In genomic region chr1:55474168-55474786, GRCh38 we compare ENCODE assay signal across 14 cellular contexts.
DNase-seq lines count a peak whose midpoint lies in the region; ATAC-seq and TF ChIP-seq lines count a peak whose summit lies in the region.
"Had no signal": no experiment of that assay in that cellular context is flagged by ENCODE, and none has a peak within 500 bp of the region (broad histone marks: within the 10 kb centered on the region; RNA-seq: fewer than 3 reads in every experiment).

No MANE protein-coding gene starts in this region.

- H2AFZ ChIP-seq in IMR-90 (replicated peaks; ENCODE audit: low read length, poor library complexity) = no peak overlapping the region

- no peaks in the 10 kb centered on the region for H4K20me1 ChIP-seq in IMR-90 (ENCODE audit: insufficient read depth, low read length)

- no peak for TF ChIP-seq CTCF in IMR-90 (conservative IDR thresholded peaks at IDR 0.05; ENCODE audit: low read depth, low read length)
- no peak for TF ChIP-seq CTCF in RWPE2 (IDR thresholded peaks at IDR 0.05; ENCODE audit: poor library complexity, severe bottlenecking)
- TF ChIP-seq CTCF in upper lobe of right lung (IDR thresholded peaks at IDR 0.05) = no peak

- no peak overlapping the region for H2BK120ac ChIP-seq in IMR-90 (ENCODE audit: low read depth, low read length)

- H3K9me3 ChIP-seq in IMR-90 (ENCODE audit: control insufficient read depth, insufficient read depth, low read length) (no peaks in the 10 kb centered on the region), RWPE2 (ENCODE audit: severe bottlenecking) (no peaks in the 10 kb centered on the region), upper lobe of right lung (no peaks in the 10 kb centered on the region)

- H3K4me1 ChIP-seq in IMR-90 (ENCODE audit: control insufficient read depth, insufficient read depth, low read length) = 0 out of 2 replicates have a peak, but pooled peaks cover 1% of the 10 kb centered on the region
- H3K4me1 ChIP-seq in RWPE2 (ENCODE audit: insufficient read depth, poor library complexity, severe bottlenecking) = no peaks in the 10 kb centered on the region
- no peaks in the 10 kb centered on the region for H3K4me1 ChIP-seq in upper lobe of right lung

- H3K4ac ChIP-seq in IMR-90 (ENCODE audit: low read depth, low read length) = no peak overlapping the region

- DNase-seq in IMR-90 (peak; percentile 54), RWPE2 (ENCODE audit: low spot score) (no peak), upper lobe of right lung (no peak), C1 segment of cervical spinal cord (lab: John Stamatoyannopoulos, UW) (no peak), iPS-NIHi7 (ENCODE audit: extremely low spot score) (no peak), NCI-H2171 (lab: John Stamatoyannopoulos, UW) (no peak)
- DNase-seq: activated CD4-positive, alpha-beta T cell treated with anti-CD3 and anti-CD28 coated beads for 36 hours; activated T-cell treated with anti-CD3 and anti-CD28 coated beads, Interleukin-2, amount 50 U/mL, for 72 hours; effector memory CD8-positive, alpha-beta T cell; NCI-H2029; NK-92 treated with Interleukin-12 subunit alpha and Interleukin-12 subunit beta, amount 100 ng/mL, for 24 hours; occipital lobe had no signal

- POLR2A ChIA-PET in IMR-90 (lab: Charles Lee; ENCODE audit: unreplicated experiment) = no interaction called here

- no CpG with 5 or more reads among the region's 1 CpG for WGBS in IMR-90 (ENCODE audit: extremely low coverage in 2 of 2, insufficient read length in 1 of 2), 2 experiments

- H3K36me3 ChIP-seq in IMR-90 (ENCODE audit: control insufficient read depth, insufficient read depth, low read length) = no peaks in the 10 kb centered on the region
- H3K36me3 ChIP-seq in RWPE2 (ENCODE audit: low read depth) = no peaks in the 10 kb centered on the region
- no peaks in the 10 kb centered on the region for H3K36me3 ChIP-seq in upper lobe of right lung

- no peak overlapping the region for H3K23ac ChIP-seq in IMR-90 (ENCODE audit: low read depth, low read length)

- no peak overlapping the region for H3K14ac ChIP-seq in IMR-90 (replicated peaks; ENCODE audit: low read depth, low read length)

- H4K8ac ChIP-seq in IMR-90 (ENCODE audit: low read depth in 2 of 2, low read length in 2 of 2) = no peak overlapping the region

- H3K4me3 ChIP-seq in IMR-90 (ENCODE audit: insufficient read depth, low read depth, low read length) (no peak overlapping the region), RWPE2 (ENCODE audit: severe bottlenecking) (no peak overlapping the region), upper lobe of right lung (no peak overlapping the region)

- no TSS peak for BruUV-seq in IMR-90 (replicated peaks; lab: Mats Ljungman, UMichigan)

- H3K56ac ChIP-seq in IMR-90 (ENCODE audit: extremely low read depth, insufficient read depth, low read length) = no peak overlapping the region

- no peak overlapping the region for H2BK5ac ChIP-seq in IMR-90 (ENCODE audit: low read depth, low read length, poor library complexity, severe bottlenecking)

- H2AK5ac ChIP-seq in IMR-90 (ENCODE audit: low read depth, low read length) = no peak overlapping the region

- H3K4me2 ChIP-seq in IMR-90 (ENCODE audit: low read depth, low read length) = no peak overlapping the region

- ATAC-seq in IMR-90 (ENCODE audit: low read depth) (peak; percentile 49; the same call in 1 of the 2 replicates), RWPE2 (ENCODE audit: low read depth) (peak; percentile 77), esophagus mucosa (peak; percentile 35), upper lobe of right lung (peak; percentile 65)
- ATAC-seq: activated CD4-positive, alpha-beta T cell treated with anti-CD3 and anti-CD28 coated beads for 36 hours; activated T-cell treated with anti-CD3 and anti-CD28 coated beads, Interleukin-2, amount 50 U/mL, for 72 hours; effector memory CD8-positive, alpha-beta T cell; SK-N-SH treated with all-trans-retinoic acid at 6 μM for 48 hours had no signal

- intact Hi-C loops in IMR-90 (cut with micrococcal nuclease) (no loop called here), upper lobe of right lung (cut with DNase I) (no loop called here)

- H3K9me1 ChIP-seq in IMR-90 (ENCODE audit: insufficient read depth, low read length) = no peaks in the 10 kb centered on the region

- CTCF ChIA-PET in IMR-90 (lab: Yijun Ruan, JAX) = no interaction called here

- H3K27ac ChIP-seq in IMR-90 (ENCODE audit: insufficient read depth, low read length) (no peak overlapping the region), RWPE2 (ENCODE audit: poor library complexity, severe bottlenecking) (no peak overlapping the region), upper lobe of right lung (no peak overlapping the region)

- no peak overlapping the region for H4K5ac ChIP-seq in IMR-90 (ENCODE audit: low read depth, low read length)

- TF ChIP-seq POLR2A in IMR-90 (IDR thresholded peaks at IDR 0.05; ENCODE audit: low read depth, low read length) = no peak

- H3K79me1 ChIP-seq in IMR-90 (ENCODE audit: low read depth in 1 of 2, low read length in 2 of 2) = no peaks in the 10 kb centered on the region

- no peak for TF ChIP-seq RAD21 in IMR-90 (IDR thresholded peaks at IDR 0.05; ENCODE audit: low read length)

- no peak overlapping the region for H3K18ac ChIP-seq in IMR-90 (ENCODE audit: low read depth, low read length)

- in situ Hi-C loops in IMR-90 (cut with MboI; ENCODE audit: low sequenced_read_pairs) = no loop called here

- H3K27me3 ChIP-seq in IMR-90 (ENCODE audit: control insufficient read depth, insufficient read depth, low read length) (no peaks in the 10 kb centered on the region), RWPE2 (ENCODE audit: insufficient read depth, poor library complexity, severe bottlenecking) (no peaks in the 10 kb centered on the region), upper lobe of right lung (no peaks in the 10 kb centered on the region)

- H2BK20ac ChIP-seq in IMR-90 (ENCODE audit: low read depth, low read length) = no peak overlapping the region

- no peak overlapping the region for H3K9ac ChIP-seq in IMR-90 (ENCODE audit: low read depth, low read length)

- H4K91ac ChIP-seq in IMR-90 (ENCODE audit: insufficient read depth, low read depth, low read length) = no peak overlapping the region

- no peak overlapping the region for H2AK9ac ChIP-seq in IMR-90 (replicated peaks; ENCODE audit: low read depth, low read length, poor library complexity)

- H2BK15ac ChIP-seq in IMR-90 (ENCODE audit: low read depth, low read length) = no peak overlapping the region

- dilution Hi-C loops in IMR-90 (cut with HindIII; ENCODE audit: low sequenced_read_pairs, unreplicated experiment) = no loop called here

TF ChIP-seq in IMR-90, 13 proteins besides CTCF, POLR2A, EP300 and RAD21:
- TF ChIP-seq MXI1 (IDR thresholded peaks at IDR 0.05; ENCODE audit: borderline replicate concordance, low read depth, low read length) (no peak), NFE2L2 (IDR thresholded peaks at IDR 0.05; ENCODE audit: low read depth, low read length) (peak; percentile 44; the same call in 1 of the 2 replicates), CEBPB (IDR thresholded peaks at IDR 0.05; ENCODE audit: low read depth, low read length) (0 out of 2 replicates have a peak, but pooled peaks have one; percentile 21), SMC3 (IDR thresholded peaks at IDR 0.05; ENCODE audit: low read depth, low read length) (no peak)
